11 cellular contexts compared by ENCODE assay signal in the genomic region with DNA sequence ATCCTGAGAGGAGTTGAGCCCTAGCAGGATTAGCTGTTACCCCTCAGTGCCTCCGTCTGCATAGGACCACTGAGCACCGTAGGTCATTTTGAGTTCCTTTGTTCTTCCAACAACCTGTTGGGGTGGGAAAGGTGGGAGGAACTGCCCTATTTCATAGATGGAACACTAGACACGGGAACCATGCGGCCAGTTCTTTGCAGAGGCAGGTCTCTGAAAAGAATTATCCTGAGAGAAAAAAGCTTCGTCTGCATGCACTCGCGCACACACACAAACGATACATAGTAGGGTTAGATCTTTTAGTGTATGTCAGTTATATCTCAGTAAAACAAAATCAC.
"Had no signal": no experiment of that assay in that cellular context is flagged by ENCODE, and none has a peak within 500 bp of the region (broad histone marks: within the 10 kb centered on the region; RNA-seq: fewer than 3 reads in every experiment).

No MANE protein-coding gene starts in this region.

- H3K27ac ChIP-seq: uterus had no signal

- H3K27ac Mint-ChIP-seq: activated CD4-positive, alpha-beta T cell treated with anti-CD3 and anti-CD28 coated beads, Interleukin-2, amount 10 ng/mL, durations not matched to agents 24 days and 14 days had no signal

- H3K36me3 ChIP-seq: uterus had no signal

- H3K4me3 ChIP-seq: SJSA1, uterus had no signal

- H3K4me3 Mint-ChIP-seq: activated CD4-positive, alpha-beta T cell treated with anti-CD3 and anti-CD28 coated beads, Interleukin-2, amount 10 ng/mL, durations not matched to agents 24 days and 14 days; activated T-cell treated with anti-CD3 and anti-CD28 coated beads, Interleukin-2, amount 50 U/mL, for 4 hours; natural killer cell treated with Interleukin-12 subunit alpha and Interleukin-12 subunit beta and Interleukin-15 and Interleukin-18, amount 100 ng/mL, for 72 hours; stimulated activated naive CD8-positive, alpha-beta T cell treated with anti-CD3 and anti-CD28 coated beads, Interleukin-15, amount 100 ng/mL, for 72 hours had no signal

- H3K4me1 ChIP-seq: uterus had no signal

- H3K27me3 ChIP-seq: SJSA1, uterus had no signal

- DNase-seq: activated CD4-positive, alpha-beta T cell treated with anti-CD3 and anti-CD28 coated beads, Interleukin-2, amount 10 ng/mL, durations not matched to agents 24 days and 14 days; activated T-cell treated with anti-CD3 and anti-CD28 coated beads, Interleukin-2, amount 50 U/mL, for 4 hours; central memory CD4-positive, alpha-beta T cell; cortex of kidney; hypothalamus; kidney glomerular epithelial cell; stimulated activated CD4-positive, alpha-beta T cell treated with anti-CD3 and anti-CD28 coated beads, Interleukin-2, amount 100 ng/mL, for 48 hours; stimulated activated naive CD8-positive, alpha-beta T cell treated with anti-CD3 and anti-CD28 coated beads, Interleukin-15, amount 100 ng/mL, for 72 hours; uterus had no signal

- H3K27me3 Mint-ChIP-seq: activated CD4-positive, alpha-beta T cell treated with anti-CD3 and anti-CD28 coated beads, Interleukin-2, amount 10 ng/mL, durations not matched to agents 24 days and 14 days; natural killer cell treated with Interleukin-12 subunit alpha and Interleukin-12 subunit beta and Interleukin-15 and Interleukin-18, amount 100 ng/mL, for 72 hours; stimulated activated naive CD8-positive, alpha-beta T cell treated with anti-CD3 and anti-CD28 coated beads, Interleukin-15, amount 100 ng/mL, for 72 hours had no signal

- H3K9me3 ChIP-seq: SJSA1, uterus had no signal
